8 cellular contexts compared by ENCODE assay signal in genomic region chr16:27312580-27313421, GRCh38. TPM values are rescaled to one million over a fixed set of nuclear protein-coding genes. Genes with fewer than 3 reads are reported as not detected.
A peak's percentile ranks its signal among the peaks of the same experiment; 100 is the strongest.
DNase-seq lines count a peak whose midpoint lies in the region; ATAC-seq and TF ChIP-seq lines count a peak whose summit lies in the region.

No MANE protein-coding gene starts in this region.

- H3K4me1 ChIP-seq in adrenal gland (replicated peaks in 1 of 2), result peaks cover 32 to 35% of the 10 kb centered on the region in 2 donors
- peaks cover 28 to 45% of the 10 kb centered on the region in 2 donors for H3K4me1 ChIP-seq in left lung
- H3K4me1 ChIP-seq in suprapubic skin, result peaks cover 42% of the 10 kb centered on the region

- 69 to 72% (median 71%) methylated on average over 11 of the region's 11 CpGs for WGBS in adrenal gland, 4 donors
- WGBS in suprapubic skin, result 72% methylated on average over 11 of the region's 11 CpGs

- no peak for ATAC-seq in left lung
- ATAC-seq in HG03565 (IDR thresholded peaks at IDR 0.05; ENCODE audit: unreplicated experiment), result no peak
- no peak for ATAC-seq in HG02885 (IDR thresholded peaks at IDR 0.05; ENCODE audit: poor library complexity, unreplicated experiment)

- no peak for TF ChIP-seq CTCF in adrenal gland (IDR thresholded peaks at IDR 0.05)
- no peak for TF ChIP-seq CTCF in left lung (IDR thresholded peaks at IDR 0.05)
- no peak for TF ChIP-seq CTCF in suprapubic skin (IDR thresholded peaks at IDR 0.05)

- DNase-seq in T-helper 1 cell (no peak), adrenal gland (peak in 3 of 7 donors; percentile 8 to 38 (median 11)), left lung (no peak), suprapubic skin (ENCODE audit: low spot score in 2 of 2) (peak; percentile 45 to 48), amniotic stem cell (lab: John Stamatoyannopoulos, UW) (no peak)

- peaks cover 3% of the 10 kb centered on the region for H3K9me3 Mint-ChIP-seq in T-helper 1 cell treated with Interleukin-12 subunit alpha and Interleukin-12 subunit beta and Interleukin-4 antibody, amounts not matched to agents 30 μg/mL and 1 μg/mL, for 36 hours

- H3K27ac ChIP-seq in adrenal gland, result peak overlapping the region in 4 of 5 donors; percentile 85 to 95 (median 92)
- H3K27ac ChIP-seq in left lung, result peak overlapping the region; percentile 98 to 100
- H3K27ac ChIP-seq in suprapubic skin, result peak overlapping the region; percentile 95

- TF ChIP-seq POLR2A in adrenal gland (IDR thresholded peaks at IDR 0.05) (no peak), suprapubic skin (IDR thresholded peaks at IDR 0.05) (no peak)

- H3K4me3 Mint-ChIP-seq in T-helper 1 cell treated with Interleukin-12 subunit alpha and Interleukin-12 subunit beta and Interleukin-4 antibody, amounts not matched to agents 30 μg/mL and 1 μg/mL, for 36 hours, result peak overlapping the region; percentile 83

- intact Hi-C loops in adrenal gland (cut with DNase I), result loop anchor here in 1 of 2 donors (10.0 kb wide), 1 partner anchor 78 kb away; no protein-coding TSS in a partner anchor
- intact Hi-C loops in left lung (cut with DNase I), result loop anchor here in 1 of 2 donors (10.0 kb wide), 1 partner anchor 68 kb away; no protein-coding TSS in a partner anchor

- H3K27me3 Mint-ChIP-seq in T-helper 1 cell treated with Interleukin-12 subunit alpha and Interleukin-12 subunit beta and Interleukin-4 antibody, amounts not matched to agents 30 μg/mL and 1 μg/mL, for 36 hours (ENCODE audit: low read depth), result peaks cover 7% of the 10 kb centered on the region

- H3K36me3 Mint-ChIP-seq in T-helper 1 cell treated with Interleukin-12 subunit alpha and Interleukin-12 subunit beta and Interleukin-4 antibody, amounts not matched to agents 30 μg/mL and 1 μg/mL, for 36 hours (ENCODE audit: low read depth), result peaks cover 39% of the 10 kb centered on the region

- no peaks in the 10 kb centered on the region for H3K9me3 ChIP-seq in adrenal gland (replicated peaks in 1 of 3)
- H3K9me3 ChIP-seq in left lung, result no peaks in the 10 kb centered on the region
- H3K9me3 ChIP-seq in suprapubic skin, result no peaks in the 10 kb centered on the region

- H3K27me3 ChIP-seq in adrenal gland (no peaks in the 10 kb centered on the region), left lung (no peaks in the 10 kb centered on the region), suprapubic skin (no peaks in the 10 kb centered on the region)

- H3K36me3 ChIP-seq in adrenal gland (replicated peaks in 1 of 2) (no peaks in the 10 kb centered on the region), left lung (no peaks in the 10 kb centered on the region), suprapubic skin (no peaks in the 10 kb centered on the region)

- no peak for TF ChIP-seq EP300 in suprapubic skin (IDR thresholded peaks at IDR 0.05)

- peak overlapping the region; percentile 86 for H3K27ac Mint-ChIP-seq in T-helper 1 cell treated with Interleukin-12 subunit alpha and Interleukin-12 subunit beta and Interleukin-4 antibody, amounts not matched to agents 30 μg/mL and 1 μg/mL, for 36 hours

- H3K4me1 Mint-ChIP-seq in T-helper 1 cell treated with Interleukin-12 subunit alpha and Interleukin-12 subunit beta and Interleukin-4 antibody, amounts not matched to agents 30 μg/mL and 1 μg/mL, for 36 hours (ENCODE audit: low read depth), result peaks cover 27% of the 10 kb centered on the region

- peak overlapping the region in 3 of 4 donors; percentile 44 to 68 (median 63) for H3K4me3 ChIP-seq in adrenal gland
- H3K4me3 ChIP-seq in left lung, result peak overlapping the region; percentile 81 to 95
- peak overlapping the region; percentile 83 for H3K4me3 ChIP-seq in suprapubic skin

RNA-seq across cellular contexts. Expression of gene IL4R, which starts 1.0 kb away (rescaled TPM):
- total RNA-seq in adrenal gland (100 to 1,000 TPM in 3 of 8 donors, 10 to 100 TPM in 5; 32.4 to 142 (median 62.8) TPM), left lung (100 to 1,000 TPM in 1 of 2 donors, 10 to 100 TPM in 1; 80.3 to 133 TPM), suprapubic skin (10 to 100 TPM; 27.2 to 32.8 (median 30.5) TPM)
- 10 to 100 TPM; 25.6 to 46.7 (median 46.6) TPM for polyA plus RNA-seq in adrenal gland

RNA-seq across cellular contexts. Expression of gene NSMCE1, which starts 44.2 kb away (rescaled TPM):
- total RNA-seq in adrenal gland (100 to 1,000 TPM in 1 of 8 donors, 10 to 100 TPM in 7; 75.0 to 182 (median 91.1) TPM), left lung (10 to 100 TPM; 48.6 to 52.7 TPM), suprapubic skin (10 to 100 TPM; 23.0 to 32.2 (median 29.3) TPM)
- polyA plus RNA-seq in adrenal gland, result 10 to 100 TPM; 54.3 to 93.9 (median 79.4) TPM

Comparison
In these comparisons a context has a peak if more than half of its experiments do, and no peak if none do; other contexts are left out.
1. DNase-seq: peak in suprapubic skin (2 of 2); none in T-helper 1 cell (0 of 5), left lung (0 of 2) and amniotic stem cell (single experiment).
2. Peak in every context shown above with its lines, with median percentiles within 50 percentile points of each other: H3K27ac ChIP-seq and H3K4me3 ChIP-seq.